2 cellular contexts compared by ENCODE assay signal in the genomic region with DNA sequence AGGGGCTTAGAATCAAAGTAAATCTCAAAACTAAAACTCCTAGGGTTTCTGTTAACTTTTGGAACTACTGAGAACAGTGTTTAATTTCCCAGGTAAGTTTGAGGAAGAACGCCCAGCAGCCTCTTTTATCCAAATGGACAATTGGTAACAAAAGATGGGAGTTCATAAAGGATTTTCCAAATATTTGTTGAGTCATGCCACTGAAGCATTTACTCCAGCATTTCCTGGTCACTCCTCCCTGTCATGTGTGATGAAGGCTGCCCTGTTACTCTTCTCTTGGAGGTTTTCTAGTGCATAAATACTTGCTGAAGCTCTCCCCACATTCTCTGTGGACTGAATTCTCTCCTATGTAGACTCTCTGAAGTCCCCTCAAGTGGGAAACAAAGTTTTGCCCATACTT.
TF ChIP-seq lines count a peak whose summit lies in the region.

No MANE protein-coding gene starts in this region.

TF ChIP-seq in A549, 52 proteins besides CTCF, POLR2A, EP300 and RAD21:
- TF ChIP-seq ZFP36 (IDR thresholded peaks at IDR 0.05; ENCODE audit: borderline replicate concordance, partially characterized antibody) (no peak), JUN (IDR thresholded peaks at IDR 0.05) (no peak), NPAS2 (CRISPR knock-in tag; IDR thresholded peaks at IDR 0.05; ENCODE audit: borderline replicate concordance) (no peak), TP53 (CRISPR knock-in tag; IDR thresholded peaks at IDR 0.05) (no peak), NFE2L2 (conservative IDR thresholded peaks at IDR 0.05; ENCODE audit: low read length) (peak; percentile 63; the same call in 1 of the 2 replicates), HMGXB4 (CRISPR knock-in tag; IDR thresholded peaks at IDR 0.05; ENCODE audit: borderline replicate concordance) (no peak), HES2 (IDR thresholded peaks at IDR 0.05) (no peak), FOSB (CRISPR knock-in tag; IDR thresholded peaks at IDR 0.05) (no peak)

TF ChIP-seq in IMR-90, 13 proteins besides CTCF, POLR2A, EP300 and RAD21:
- TF ChIP-seq RFX5 (IDR thresholded peaks at IDR 0.05; ENCODE audit: low read depth, low read length): no peak
- no peak for TF ChIP-seq FOS (IDR thresholded peaks at IDR 0.05; ENCODE audit: low read depth, low read length)
- peak; percentile 39; the same call in 1 of the 2 replicates for TF ChIP-seq NFE2L2 (IDR thresholded peaks at IDR 0.05; ENCODE audit: low read depth, low read length)
- TF ChIP-seq MAFK (IDR thresholded peaks at IDR 0.05; ENCODE audit: low read depth, low read length): no peak
